ENCODE assay signal across 8 cellular contexts in the genomic region with DNA sequence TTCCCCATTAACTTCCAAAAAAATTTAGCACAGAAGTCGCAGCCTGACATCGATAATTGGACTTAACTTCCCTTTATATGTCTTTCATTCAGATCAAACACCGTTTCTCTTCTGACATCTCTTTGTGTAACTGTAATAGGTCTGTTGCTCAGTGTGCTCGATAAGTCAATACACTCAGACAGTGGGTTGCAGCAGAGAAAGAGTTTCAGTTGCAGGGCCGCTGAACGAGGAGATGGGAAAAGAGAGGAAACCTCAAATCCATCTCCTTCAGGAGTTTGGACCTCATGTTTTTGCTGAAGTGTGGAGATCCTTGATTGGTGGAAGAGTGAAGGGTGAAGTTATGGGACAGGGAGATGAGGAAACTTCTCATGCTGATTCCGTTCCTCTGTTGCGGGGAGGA. TPM values are rescaled to one million over a fixed set of nuclear protein-coding genes. Genes with fewer than 3 reads are reported as not detected.
A peak's percentile ranks its signal among the peaks of the same experiment; 100 is the strongest.
DNase-seq lines count a peak whose midpoint lies in the region; ATAC-seq and TF ChIP-seq lines count a peak whose summit lies in the region.

No MANE protein-coding gene starts in this region.

- no peaks in the 10 kb centered on the region for H3K9me3 Mint-ChIP-seq in GM23338

- no peak for ATAC-seq in GM23338
- no peak for ATAC-seq in T-helper 17 cell

- peaks cover 9% of the 10 kb centered on the region for H3F3A ChIP-seq in GM23338 (replicated peaks; ENCODE audit: low read depth)

- peak overlapping the region; percentile 97 for H3K4me3 ChIP-seq in GM23338
- H3K4me3 ChIP-seq in fibroblast of the aortic adventitia (ENCODE audit: low read depth, low read length), result peak overlapping the region; percentile 98
- H3K4me3 ChIP-seq in skeletal muscle satellite cell (ENCODE audit: low read length), result peak overlapping the region; percentile 97

- H3K4me3 Mint-ChIP-seq in GM23338 (peak overlapping the region; percentile 98), T-helper 17 cell (peak overlapping the region; percentile 96)

- no peak overlapping the region for H2AFZ ChIP-seq in GM23338

- H3K4me1 Mint-ChIP-seq in GM23338 (peaks cover 27% of the 10 kb centered on the region), T-helper 17 cell (peaks cover 35% of the 10 kb centered on the region)

- H3K79me2 ChIP-seq in GM23338 (replicated peaks; ENCODE audit: insufficient read depth), result peaks cover 59% of the 10 kb centered on the region

- H3K36me3 Mint-ChIP-seq in GM23338 (ENCODE audit: low read depth) (no peaks in the 10 kb centered on the region; the same call in 2 of the 3 replicates), T-helper 17 cell (ENCODE audit: low read depth) (no peaks in the 10 kb centered on the region)

- H3K4me1 ChIP-seq in GM23338 (ENCODE audit: insufficient read depth), result peaks cover 25% of the 10 kb centered on the region
- peaks cover 21% of the 10 kb centered on the region for H3K4me1 ChIP-seq in skeletal muscle satellite cell (ENCODE audit: control insufficient read depth, insufficient read depth, low read length)

- DNase-seq in GM23338 (ENCODE audit: low spot score) (no peak), T-helper 17 cell (no peak), fibroblast of the aortic adventitia (ENCODE audit: low read depth) (peak; percentile 22), GM03348 (ENCODE audit: low spot score) (no peak), HPDE6-E6E7 (ENCODE audit: extremely low spot score) (no peak), iPS-NIHi7 (ENCODE audit: extremely low spot score) (no peak), SHP77 (lab: John Stamatoyannopoulos, UW) (no peak)

- H3K4me2 ChIP-seq in GM23338 (peak overlapping the region; percentile 97), skeletal muscle satellite cell (ENCODE audit: low read length) (peak overlapping the region; percentile 95)

- H3K36me3 ChIP-seq in GM23338 (ENCODE audit: insufficient read depth) (no peaks in the 10 kb centered on the region), skeletal muscle satellite cell (ENCODE audit: insufficient read depth, low read length) (no peaks in the 10 kb centered on the region)

- H3K27me3 Mint-ChIP-seq in GM23338 (ENCODE audit: insufficient read depth, low read depth, poor library complexity) (peaks cover 7% of the 10 kb centered on the region), T-helper 17 cell (peaks cover 11% of the 10 kb centered on the region)

- H3K27ac Mint-ChIP-seq in GM23338 (no peak overlapping the region), T-helper 17 cell (peak overlapping the region; percentile 93)

- H3K9ac ChIP-seq in skeletal muscle satellite cell (ENCODE audit: low read depth, low read length), result peak overlapping the region; percentile 94

- H3K27ac ChIP-seq in GM23338 (ENCODE audit: low read depth), result peak overlapping the region; percentile 64; the same call in 1 of the 2 replicates

- H3K9me3 ChIP-seq in T-helper 17 cell (ENCODE audit: control insufficient read depth, low read length, poor library complexity, severe bottlenecking) (no peaks in the 10 kb centered on the region), skeletal muscle satellite cell (replicated peaks; ENCODE audit: low read length) (no peaks in the 10 kb centered on the region)

- no peaks in the 10 kb centered on the region for H3K9me2 ChIP-seq in GM23338 (ENCODE audit: insufficient read depth)

- no peaks in the 10 kb centered on the region for H3K27me3 ChIP-seq in GM23338 (ENCODE audit: insufficient read depth)
- H3K27me3 ChIP-seq in skeletal muscle satellite cell (ENCODE audit: control insufficient read depth, insufficient read depth, low read length), result no peaks in the 10 kb centered on the region

- peaks cover 24% of the 10 kb centered on the region for H4K20me1 ChIP-seq in GM23338 (replicated peaks; ENCODE audit: insufficient read depth)

- TF ChIP-seq CTCF in GM23338 (conservative IDR thresholded peaks at IDR 0.05; ENCODE audit: low read depth in 2 of 2) (no peak), fibroblast of the aortic adventitia (IDR thresholded peaks at IDR 0.05; ENCODE audit: insufficient read depth, low read length) (no peak)

TF ChIP-seq in GM23338, 12 proteins besides CTCF, POLR2A, EP300 and RAD21 (continues in another document):
- TF ChIP-seq, protein P1, sequence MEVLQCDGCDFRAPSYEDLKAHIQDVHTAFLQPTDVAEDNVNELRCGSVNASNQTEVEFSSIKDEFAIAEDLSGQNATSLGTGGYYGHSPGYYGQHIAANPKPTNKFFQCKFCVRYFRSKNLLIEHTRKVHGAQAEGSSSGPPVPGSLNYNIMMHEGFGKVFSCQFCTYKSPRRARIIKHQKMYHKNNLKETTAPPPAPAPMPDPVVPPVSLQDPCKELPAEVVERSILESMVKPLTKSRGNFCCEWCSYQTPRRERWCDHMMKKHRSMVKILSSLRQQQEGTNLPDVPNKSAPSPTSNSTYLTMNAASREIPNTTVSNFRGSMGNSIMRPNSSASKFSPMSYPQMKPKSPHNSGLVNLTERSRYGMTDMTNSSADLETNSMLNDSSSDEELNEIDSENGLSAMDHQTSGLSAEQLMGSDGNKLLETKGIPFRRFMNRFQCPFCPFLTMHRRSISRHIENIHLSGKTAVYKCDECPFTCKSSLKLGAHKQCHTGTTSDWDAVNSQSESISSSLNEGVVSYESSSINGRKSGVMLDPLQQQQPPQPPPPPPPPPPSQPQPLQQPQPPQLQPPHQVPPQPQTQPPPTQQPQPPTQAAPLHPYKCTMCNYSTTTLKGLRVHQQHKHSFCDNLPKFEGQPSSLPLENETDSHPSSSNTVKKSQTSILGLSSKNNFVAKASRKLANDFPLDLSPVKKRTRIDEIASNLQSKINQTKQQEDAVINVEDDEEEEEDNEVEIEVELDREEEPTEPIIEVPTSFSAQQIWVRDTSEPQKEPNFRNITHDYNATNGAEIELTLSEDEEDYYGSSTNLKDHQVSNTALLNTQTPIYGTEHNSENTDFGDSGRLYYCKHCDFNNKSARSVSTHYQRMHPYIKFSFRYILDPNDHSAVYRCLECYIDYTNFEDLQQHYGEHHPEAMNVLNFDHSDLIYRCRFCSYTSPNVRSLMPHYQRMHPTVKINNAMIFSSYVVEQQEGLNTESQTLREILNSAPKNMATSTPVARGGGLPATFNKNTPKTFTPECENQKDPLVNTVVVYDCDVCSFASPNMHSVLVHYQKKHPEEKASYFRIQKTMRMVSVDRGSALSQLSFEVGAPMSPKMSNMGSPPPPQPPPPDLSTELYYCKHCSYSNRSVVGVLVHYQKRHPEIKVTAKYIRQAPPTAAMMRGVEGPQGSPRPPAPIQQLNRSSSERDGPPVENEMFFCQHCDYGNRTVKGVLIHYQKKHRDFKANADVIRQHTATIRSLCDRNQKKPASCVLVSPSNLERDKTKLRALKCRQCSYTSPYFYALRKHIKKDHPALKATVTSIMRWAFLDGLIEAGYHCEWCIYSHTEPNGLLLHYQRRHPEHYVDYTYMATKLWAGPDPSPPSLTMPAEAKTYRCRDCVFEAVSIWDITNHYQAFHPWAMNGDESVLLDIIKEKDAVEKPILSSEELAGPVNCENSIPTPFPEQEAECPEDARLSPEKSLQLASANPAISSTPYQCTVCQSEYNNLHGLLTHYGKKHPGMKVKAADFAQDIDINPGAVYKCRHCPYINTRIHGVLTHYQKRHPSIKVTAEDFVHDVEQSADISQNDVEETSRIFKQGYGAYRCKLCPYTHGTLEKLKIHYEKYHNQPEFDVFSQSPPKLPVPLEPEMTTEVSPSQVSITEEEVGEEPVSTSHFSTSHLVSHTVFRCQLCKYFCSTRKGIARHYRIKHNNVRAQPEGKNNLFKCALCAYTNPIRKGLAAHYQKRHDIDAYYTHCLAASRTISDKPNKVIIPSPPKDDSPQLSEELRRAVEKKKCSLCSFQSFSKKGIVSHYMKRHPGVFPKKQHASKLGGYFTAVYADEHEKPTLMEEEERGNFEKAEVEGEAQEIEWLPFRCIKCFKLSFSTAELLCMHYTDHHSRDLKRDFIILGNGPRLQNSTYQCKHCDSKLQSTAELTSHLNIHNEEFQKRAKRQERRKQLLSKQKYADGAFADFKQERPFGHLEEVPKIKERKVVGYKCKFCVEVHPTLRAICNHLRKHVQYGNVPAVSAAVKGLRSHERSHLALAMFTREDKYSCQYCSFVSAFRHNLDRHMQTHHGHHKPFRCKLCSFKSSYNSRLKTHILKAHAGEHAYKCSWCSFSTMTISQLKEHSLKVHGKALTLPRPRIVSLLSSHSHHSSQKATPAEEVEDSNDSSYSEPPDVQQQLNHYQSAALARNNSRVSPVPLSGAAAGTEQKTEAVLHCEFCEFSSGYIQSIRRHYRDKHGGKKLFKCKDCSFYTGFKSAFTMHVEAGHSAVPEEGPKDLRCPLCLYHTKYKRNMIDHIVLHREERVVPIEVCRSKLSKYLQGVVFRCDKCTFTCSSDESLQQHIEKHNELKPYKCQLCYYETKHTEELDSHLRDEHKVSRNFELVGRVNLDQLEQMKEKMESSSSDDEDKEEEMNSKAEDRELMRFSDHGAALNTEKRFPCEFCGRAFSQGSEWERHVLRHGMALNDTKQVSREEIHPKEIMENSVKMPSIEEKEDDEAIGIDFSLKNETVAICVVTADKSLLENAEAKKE (CRISPR knock-in tag; IDR thresholded peaks at IDR 0.05), result no peak
- no peak for TF ChIP-seq STAT1 (IDR thresholded peaks at IDR 0.05; ENCODE audit: unreplicated experiment)
- no peak for TF ChIP-seq ZNF114 (CRISPR knock-in tag; IDR thresholded peaks at IDR 0.05)

RNA-seq across cellular contexts. Expression of a gene that starts 1.1 kb away (rescaled TPM):
- total RNA-seq in GM23338 (2014; rRNA removed; shearing (Covaris generic)), result 58.6 and 68.0 TPM in 2 replicates
- polyA plus RNA-seq in GM23338 (2016; fragmentation: Nextera tagmentation; extraction: Ambion mirVana), result 49.6 and 60.3 TPM in 2 replicates
- total RNA-seq in T-helper 17 cell, result 10 to 100 TPM; 24.8 to 26.0 TPM
- 53.7 and 54.3 TPM in 2 replicates for total RNA-seq in fibroblast of the aortic adventitia (ENCODE audit: low replicate concordance)
- total RNA-seq in skeletal muscle satellite cell (2012; rRNA removed), result 47.6 and 51.0 TPM in 2 replicates

RNA-seq across cellular contexts. Expression of a gene that starts 32.8 kb away (rescaled TPM):
- total RNA-seq in GM23338 (2014; rRNA removed; shearing (Covaris generic)), result 17.3 and 23.4 TPM in 2 replicates
- polyA plus RNA-seq in GM23338 (2016; fragmentation: Nextera tagmentation; extraction: Ambion mirVana), result 16.2 and 17.7 TPM in 2 replicates
- total RNA-seq in T-helper 17 cell, result not detected
- total RNA-seq in fibroblast of the aortic adventitia (ENCODE audit: low replicate concordance), result 2.9 and 4.5 TPM in 2 replicates
- 1.5 and 2.4 TPM in 2 replicates for total RNA-seq in skeletal muscle satellite cell (2012; rRNA removed)
